Comparison of ENCODE assay signal across 21 cellular contexts in genomic region chr1:244749230-244750016, GRCh38.
"Had no signal": no experiment of that assay in that cellular context is flagged by ENCODE, and none has a peak within 500 bp of the region (broad histone marks: within the 10 kb centered on the region; RNA-seq: fewer than 3 reads in every experiment).

No MANE protein-coding gene starts in this region.

- H3K27me3 Mint-ChIP-seq: memory B cell; stimulated activated memory B cell treated with anti-CD40 and anti-IgM and Interleukin-4, amounts not matched to agents 10 μg/mL and 1 μg/mL and 100 μg/mL, for 72 hours; type B pancreatic cell had no signal

- H3K36me3 ChIP-seq: ovary, sigmoid colon, tibial artery had no signal

- ATAC-seq: left lobe of liver; natural killer cell; psoas muscle; right cardiac atrium; stimulated activated memory B cell treated with anti-CD40 and anti-IgM and Interleukin-4, amounts not matched to agents 10 μg/mL and 1 μg/mL and 100 μg/mL, for 72 hours; stimulated activated naive CD8-positive, alpha-beta T cell treated with anti-CD3 and anti-CD28 coated beads, Interleukin-15, Interleukin-2, amounts not matched to agents 100 U/mL and 50 U/mL, for 24 hours had no signal

- H3K9me3 Mint-ChIP-seq: memory B cell; natural killer cell; stimulated activated memory B cell treated with anti-CD40 and anti-IgM and Interleukin-4, amounts not matched to agents 10 μg/mL and 1 μg/mL and 100 μg/mL, for 72 hours; type B pancreatic cell had no signal

- H3K27me3 ChIP-seq: dorsolateral prefrontal cortex, ovary, sigmoid colon, testis, tibial artery had no signal

- DNase-seq: effector CD4-positive, alpha-beta T cell; head of caudate nucleus; kidney; natural killer cell; occipital lobe; ovary; posterior cingulate gyrus; psoas muscle; sigmoid colon; stimulated activated CD4-positive, alpha-beta T cell treated with anti-CD3 and anti-CD28 coated beads, Interleukin-4, amount 100 ng/mL, for 4 hours; stimulated activated naive CD8-positive, alpha-beta T cell treated with anti-CD3 and anti-CD28 coated beads, Interleukin-15, Interleukin-2, amounts not matched to agents 100 U/mL and 50 U/mL, for 24 hours; substantia nigra; testis; tibial artery had no signal

- H3K4me1 Mint-ChIP-seq: memory B cell, natural killer cell had no signal

- H3K36me3 Mint-ChIP-seq: memory B cell; natural killer cell; stimulated activated memory B cell treated with anti-CD40 and anti-IgM and Interleukin-4, amounts not matched to agents 10 μg/mL and 1 μg/mL and 100 μg/mL, for 72 hours; type B pancreatic cell had no signal

- H3K4me3 ChIP-seq: dorsolateral prefrontal cortex, lung, ovary, psoas muscle, sigmoid colon, testis, tibial artery had no signal

- H3K27ac Mint-ChIP-seq: memory B cell; natural killer cell; stimulated activated memory B cell treated with anti-CD40 and anti-IgM and Interleukin-4, amounts not matched to agents 10 μg/mL and 1 μg/mL and 100 μg/mL, for 72 hours; type B pancreatic cell had no signal

- H3K9me3 ChIP-seq: ovary, psoas muscle, sigmoid colon, testis had no signal

- H3K4me3 Mint-ChIP-seq: memory B cell; natural killer cell; stimulated activated memory B cell treated with anti-CD40 and anti-IgM and Interleukin-4, amounts not matched to agents 10 μg/mL and 1 μg/mL and 100 μg/mL, for 72 hours; type B pancreatic cell had no signal
